28 cellular contexts compared by ENCODE assay signal in genomic region chrX:75873993-75874392, GRCh38.
"Had no signal": no experiment of that assay in that cellular context is flagged by ENCODE, and none has a peak within 500 bp of the region (broad histone marks: within the 10 kb centered on the region; RNA-seq: fewer than 3 reads in every experiment).

No MANE protein-coding gene starts in this region.

- H3K4me1 Mint-ChIP-seq: endodermal cell, mesothelial cell of epicardium, naive B cell had no signal

- H3K4me3 ChIP-seq: colonic mucosa, esophagus squamous epithelium, gastrocnemius medialis, heart right ventricle, left lung, lower lobe of right lung, mucosa of descending colon had no signal

- H3K27ac Mint-ChIP-seq: dendritic cell treated with granulocyte-macrophage colony-stimulating factor and Interleukin-4, amounts not matched to agents 40 ng/mL and 50 ng/mL, for 4 days; effector memory CD8-positive, alpha-beta T cell; endodermal cell; mesothelial cell of epicardium; naive B cell had no signal

- FAIRE-seq: endometrium, islet of Langerhans, keratinocyte had no signal

- H3K9me3 ChIP-seq: colonic mucosa, esophagus squamous epithelium, gastrocnemius medialis, lower lobe of right lung, mucosa of descending colon had no signal

- H3K36me3 Mint-ChIP-seq: mesothelial cell of epicardium, naive B cell had no signal

- H3K4me3 Mint-ChIP-seq: dendritic cell treated with granulocyte-macrophage colony-stimulating factor and Interleukin-4, amounts not matched to agents 40 ng/mL and 50 ng/mL, for 4 days; effector memory CD8-positive, alpha-beta T cell; endodermal cell; mesothelial cell of epicardium; naive B cell had no signal

- H3K36me3 ChIP-seq: colonic mucosa, esophagus squamous epithelium, gastrocnemius medialis, heart right ventricle, left lung, lower lobe of right lung had no signal

- ATAC-seq: effector memory CD8-positive, alpha-beta T cell; esophagus mucosa; gastrocnemius medialis; heart right ventricle; left cardiac atrium; left lung; left ventricle myocardium superior; lower lobe of right lung; mucosa of descending colon had no signal

- H3K27me3 Mint-ChIP-seq: dendritic cell treated with granulocyte-macrophage colony-stimulating factor and Interleukin-4, amounts not matched to agents 40 ng/mL and 50 ng/mL, for 4 days; naive B cell had no signal

- H3K27ac ChIP-seq: colonic mucosa, epithelial cell of prostate, esophagus squamous epithelium, gastrocnemius medialis, heart right ventricle, left lung, lower lobe of right lung had no signal

- DNase-seq: colonic mucosa; cortex of kidney; effector CD8-positive, alpha-beta T cell; effector memory CD8-positive, alpha-beta T cell; endodermal cell; erythroblast; esophagus squamous epithelium; foreskin fibroblast; foreskin melanocyte; gastrocnemius medialis; glutamatergic neuron; head of caudate nucleus; heart right ventricle; hippocampal formation; left cardiac atrium; left lung; left ventricle myocardium superior; lower lobe of right lung; mesenchymal stem cell; mucosa of descending colon; naive B cell had no signal

- H3K27me3 ChIP-seq: colonic mucosa, esophagus squamous epithelium, gastrocnemius medialis, left lung had no signal

- H3K4me1 ChIP-seq: colonic mucosa, esophagus squamous epithelium, gastrocnemius medialis, heart right ventricle, left lung, lower lobe of right lung had no signal

- H3K9me3 Mint-ChIP-seq: effector memory CD8-positive, alpha-beta T cell had no signal
